3 cellular contexts compared by ENCODE assay signal in the genomic region with DNA sequence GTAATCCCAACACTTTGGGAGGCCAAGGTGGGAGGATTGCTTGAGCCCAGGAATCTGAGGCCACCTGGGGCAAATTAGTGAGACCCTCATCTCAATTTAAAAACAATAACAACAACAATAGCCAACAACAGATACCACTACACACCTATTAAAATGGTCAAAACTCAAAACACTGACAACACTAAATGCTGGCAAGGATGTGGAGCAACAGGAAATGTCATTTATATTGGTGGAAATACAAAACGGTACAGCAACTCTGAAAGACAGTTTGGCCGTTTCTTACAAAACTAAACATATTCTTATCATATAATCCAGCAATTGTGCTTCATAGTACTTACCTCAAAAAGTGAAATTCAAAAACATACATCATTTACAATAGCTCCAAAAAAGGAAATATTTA.
A peak's percentile ranks its signal among the peaks of the same experiment; 100 is the strongest.
TF ChIP-seq lines count a peak whose summit lies in the region.

No MANE protein-coding gene starts in this region.

TF ChIP-seq in WTC11, 78 proteins besides CTCF, POLR2A, EP300 and RAD21:
- TF ChIP-seq GTF2I (CRISPR knock-in tag; conservative IDR thresholded peaks at IDR 0.05) (peak; percentile 72), FOXP1 (CRISPR knock-in tag; IDR thresholded peaks at IDR 0.05; ENCODE audit: borderline replicate concordance) (no peak), ESRRA (CRISPR knock-in tag; IDR thresholded peaks at IDR 0.05; ENCODE audit: borderline replicate concordance) (no peak)
TF ChIP-seq in WTC11: peak in this region for 1.

TF ChIP-seq in K562, 482 proteins besides CTCF, POLR2A, EP300 and RAD21:
- TF ChIP-seq RBM25 (IDR thresholded peaks at IDR 0.05; ENCODE audit: low read depth, low read length, severe bottlenecking) (peak; percentile 86), ZKSCAN3 (CRISPR knock-in tag; IDR thresholded peaks at IDR 0.05) (no peak)
- TF ChIP-seq, protein P1, sequence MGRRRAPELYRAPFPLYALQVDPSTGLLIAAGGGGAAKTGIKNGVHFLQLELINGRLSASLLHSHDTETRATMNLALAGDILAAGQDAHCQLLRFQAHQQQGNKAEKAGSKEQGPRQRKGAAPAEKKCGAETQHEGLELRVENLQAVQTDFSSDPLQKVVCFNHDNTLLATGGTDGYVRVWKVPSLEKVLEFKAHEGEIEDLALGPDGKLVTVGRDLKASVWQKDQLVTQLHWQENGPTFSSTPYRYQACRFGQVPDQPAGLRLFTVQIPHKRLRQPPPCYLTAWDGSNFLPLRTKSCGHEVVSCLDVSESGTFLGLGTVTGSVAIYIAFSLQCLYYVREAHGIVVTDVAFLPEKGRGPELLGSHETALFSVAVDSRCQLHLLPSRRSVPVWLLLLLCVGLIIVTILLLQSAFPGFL (CRISPR knock-in tag; IDR thresholded peaks at IDR 0.05): no peak
- TF ChIP-seq, protein P2, sequence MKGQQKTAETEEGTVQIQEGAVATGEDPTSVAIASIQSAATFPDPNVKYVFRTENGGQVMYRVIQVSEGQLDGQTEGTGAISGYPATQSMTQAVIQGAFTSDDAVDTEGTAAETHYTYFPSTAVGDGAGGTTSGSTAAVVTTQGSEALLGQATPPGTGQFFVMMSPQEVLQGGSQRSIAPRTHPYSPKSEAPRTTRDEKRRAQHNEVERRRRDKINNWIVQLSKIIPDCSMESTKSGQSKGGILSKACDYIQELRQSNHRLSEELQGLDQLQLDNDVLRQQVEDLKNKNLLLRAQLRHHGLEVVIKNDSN (CRISPR knock-in tag; IDR thresholded peaks at IDR 0.05): no peak

TF ChIP-seq in H1, 55 proteins besides CTCF, POLR2A, EP300 and RAD21:
- TF ChIP-seq TCF12 (IDR thresholded peaks at IDR 0.05; ENCODE audit: low read depth, low read length) (no peak), KDM1A (IDR thresholded peaks at IDR 0.05; ENCODE audit: borderline replicate concordance, low read length) (peak; percentile 66; the same call in 1 of the 2 replicates)
